In the genomic region with DNA sequence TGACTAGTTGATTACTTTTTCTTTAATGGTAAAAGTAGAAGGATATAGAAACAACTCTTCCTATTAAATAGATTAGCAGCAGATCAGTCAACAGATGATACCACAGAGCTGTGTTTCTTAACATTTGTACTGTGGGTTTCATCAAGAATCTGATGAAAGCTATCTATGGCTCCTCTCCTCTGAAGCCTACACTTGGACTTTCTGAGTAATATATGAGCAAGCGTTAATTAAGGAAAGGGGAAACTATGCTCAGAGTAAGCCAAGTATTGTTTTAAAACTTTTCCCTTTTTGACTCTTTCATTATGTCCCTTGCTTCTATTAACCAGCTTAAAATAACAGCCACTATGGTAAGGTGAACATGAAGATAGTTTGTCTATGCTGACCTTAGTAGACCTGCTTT, we compare ENCODE assay signal across 18 cellular contexts. TPM values are rescaled to one million over a fixed set of nuclear protein-coding genes. Genes with fewer than 3 reads are reported as not detected.
A peak's percentile ranks its signal among the peaks of the same experiment; 100 is the strongest.
DNase-seq lines count a peak whose midpoint lies in the region; ATAC-seq, FAIRE-seq and TF ChIP-seq lines count a peak whose summit lies in the region.
"Had no signal": no experiment of that assay in that cellular context is flagged by ENCODE, and none has a peak within 500 bp of the region (broad histone marks: within the 10 kb centered on the region; RNA-seq: fewer than 3 reads in every experiment).

No MANE protein-coding gene starts in this region.

- no peaks in the 10 kb centered on the region for H3K27me3 Mint-ChIP-seq in activated naive CD4-positive, alpha-beta T cell treated with anti-CD3 and anti-CD28 coated beads for 36 hours (ENCODE audit: low read depth)
- H3K27me3 Mint-ChIP-seq in endothelial cell (ENCODE audit: unreplicated experiment) = peaks cover 1% of the 10 kb centered on the region
- H3K27me3 Mint-ChIP-seq: B cell had no signal

- no peak overlapping the region for H3K4me3 Mint-ChIP-seq in activated naive CD4-positive, alpha-beta T cell treated with anti-CD3 and anti-CD28 coated beads for 36 hours
- H3K4me3 Mint-ChIP-seq in endothelial cell (ENCODE audit: unreplicated experiment) = no peak overlapping the region
- H3K4me3 Mint-ChIP-seq: B cell had no signal

- no peak for TF ChIP-seq POLR2A in K562 (conservative IDR thresholded peaks at IDR 0.05)
- TF ChIP-seq POLR2A in GM12891 (IDR thresholded peaks at IDR 0.05; ENCODE audit: low read depth, low read length) = no peak

- peaks cover 33% of the 10 kb centered on the region for H3K36me3 ChIP-seq in K562 (ENCODE audit: control insufficient read depth, insufficient read depth, low read length)
- H3K36me3 ChIP-seq: adrenal gland had no signal

- no peak overlapping the region for H2AFZ ChIP-seq in K562 (ENCODE audit: low read depth, low read length)

- H4K20me1 ChIP-seq in K562 (replicated peaks; ENCODE audit: control insufficient read depth, insufficient read depth, low read length) = no peaks in the 10 kb centered on the region; the same call in 1 of the 2 replicates

- no peak overlapping the region for H3K27ac ChIP-seq in K562 (ENCODE audit: extremely low read depth, low read depth, low read length)
- H3K27ac ChIP-seq: adrenal gland had no signal

- H3K9ac ChIP-seq in K562 (ENCODE audit: insufficient read depth in 1 of 2, low read depth in 2 of 2, low read length in 2 of 2) = no peak overlapping the region

- no peak for TF ChIP-seq RAD21 in K562 (CRISPR knock-in tag; conservative IDR thresholded peaks at IDR 0.05 in 1 of 2, IDR thresholded peaks at IDR 0.05 in 1 of 2)

- H3K36me3 Mint-ChIP-seq in activated naive CD4-positive, alpha-beta T cell treated with anti-CD3 and anti-CD28 coated beads for 36 hours (ENCODE audit: low read depth) = peaks cover 24% of the 10 kb centered on the region
- H3K36me3 Mint-ChIP-seq in endothelial cell (ENCODE audit: low read depth, unreplicated experiment) = peaks cover 17% of the 10 kb centered on the region

- POLR2A ChIA-PET in K562 (lab: Yijun Ruan, JAX) = interaction anchor here (3.0 to 7.3 kb wide), 2 partner anchors 9 to 10 kb away, joined by 15 to 38 read pairs; partner anchors contain the start of genes ARID4B and GGPS1

- peak overlapping the region; percentile 60 for H3K27ac Mint-ChIP-seq in activated naive CD4-positive, alpha-beta T cell treated with anti-CD3 and anti-CD28 coated beads for 36 hours
- no peak overlapping the region for H3K27ac Mint-ChIP-seq in endothelial cell (ENCODE audit: unreplicated experiment)
- H3K27ac Mint-ChIP-seq: B cell had no signal

- H3K4me3 ChIP-seq in K562 = no peak overlapping the region
- H3K4me3 ChIP-seq: adrenal gland had no signal

- peak; percentile 11; the same call in 1 of the 3 replicates for ATAC-seq in K562
- ATAC-seq in stimulated activated naive CD8-positive, alpha-beta T cell treated with anti-CD3 and anti-CD28 coated beads, Interleukin-15, Interleukin-2, amounts not matched to agents 100 U/mL and 50 U/mL, for 24 hours = peak; percentile 89

- no peaks in the 10 kb centered on the region for H3K9me3 Mint-ChIP-seq in activated naive CD4-positive, alpha-beta T cell treated with anti-CD3 and anti-CD28 coated beads for 36 hours
- no peaks in the 10 kb centered on the region for H3K9me3 Mint-ChIP-seq in endothelial cell (ENCODE audit: unreplicated experiment)

- H3K9me1 ChIP-seq in K562 (ENCODE audit: control insufficient read depth, insufficient read depth, low read length) = no peaks in the 10 kb centered on the region

- H3K9me3 ChIP-seq in K562 (replicated peaks; ENCODE audit: control insufficient read depth, insufficient read depth, low read depth, low read length) = no peaks in the 10 kb centered on the region
- H3K9me3 ChIP-seq: adrenal gland had no signal

- H3K27me3 ChIP-seq in K562 (ENCODE audit: control insufficient read depth in 2 of 2, insufficient read depth in 2 of 2, low read length in 2 of 2) = no peaks in the 10 kb centered on the region
- H3K27me3 ChIP-seq: adrenal gland had no signal

- CTCF ChIA-PET in activated naive CD4-positive, alpha-beta T cell treated with anti-CD3 and anti-CD28 coated beads for 36 hours (lab: Charles Lee) = interaction anchor here (1.2 kb wide), 1 partner anchor 13 kb away, joined by 3 read pairs; no protein-coding TSS in a partner anchor
- CTCF ChIA-PET in K562 (lab: Yijun Ruan, JAX; ENCODE audit: low intra/inter-chr PET ratio) = no interaction called here

- in situ Hi-C loops in K562 (cut with MboI) = no loop called here

- TF ChIP-seq EP300 in K562 (IDR thresholded peaks at IDR 0.05; ENCODE audit: low read length) = no peak

- TF ChIP-seq CTCF in K562 (IDR thresholded peaks at IDR 0.05 in 2 of 3, conservative IDR thresholded peaks at IDR 0.05 in 1 of 3; ENCODE audit: insufficient read depth in 2 of 3, low read depth in 1 of 3, low read length in 3 of 3) = no peak
- no peak for TF ChIP-seq CTCF in endothelial cell (IDR thresholded peaks at IDR 0.05; ENCODE audit: unreplicated experiment)

- H3K79me2 ChIP-seq in K562 (ENCODE audit: control insufficient read depth, insufficient read depth, low read length) = peaks cover 95% of the 10 kb centered on the region

- WGBS in K562 (ENCODE audit: insufficient coverage, low coverage, missing lambda C conversion rate) = 47% methylated on average over 1 of the region's 1 CpG

- intact Hi-C loops in activated naive CD4-positive, alpha-beta T cell treated with anti-CD3 and anti-CD28 coated beads for 36 hours (cut with micrococcal nuclease) = loop anchor here (1.0 kb wide), 1 partner anchor 11 kb away; the partner anchor contains the start of genes ARID4B and GGPS1
- intact Hi-C loops in K562 (cut with micrococcal nuclease) = no loop called here

- DNase-seq in activated naive CD4-positive, alpha-beta T cell treated with anti-CD3 and anti-CD28 coated beads for 36 hours = no peak
- no peak for DNase-seq in activated naive CD4-positive, alpha-beta T cell treated with Interleukin-2 at 50 U/mL for 16 hours
- DNase-seq in MV-4-11 (lab: John Stamatoyannopoulos, UW) = peak; percentile 60
- DNase-seq in K562 (ENCODE audit: extremely low read depth in 1 of 4, low spot score in 3 of 4) = no peak
- DNase-seq in stimulated activated naive CD8-positive, alpha-beta T cell treated with anti-CD3 and anti-CD28 coated beads, Interleukin-15, Interleukin-2, amounts not matched to agents 100 U/mL and 50 U/mL, for 24 hours = no peak
- DNase-seq in cortex of kidney (lab: John Stamatoyannopoulos, UW) = no peak
- DNase-seq in GM12891 (ENCODE audit: insufficient read length, low spot score) = no peak
- DNase-seq in endothelial cell (ENCODE audit: low spot score) = no peak
- DNase-seq: adrenal gland; HCEC 1CT; NCI-H1105 treated with DMSO at 0.1 percent for 48 hours; NCI-H524; retina; SHP77; stimulated activated CD4-positive, alpha-beta T cell treated with anti-CD3 and anti-CD28 coated beads, Interleukin-4, amount 100 ng/mL, for 24 hours; stimulated activated naive CD4-positive, alpha-beta T cell treated with Interleukin-2 at 50 U/mL for 16 hours had no signal

- peaks cover 75% of the 10 kb centered on the region for H3K4me1 Mint-ChIP-seq in activated naive CD4-positive, alpha-beta T cell treated with anti-CD3 and anti-CD28 coated beads for 36 hours (ENCODE audit: low read depth)
- peaks cover under 1% of the 10 kb centered on the region for H3K4me1 Mint-ChIP-seq in endothelial cell (ENCODE audit: unreplicated experiment)

- FAIRE-seq in K562 (lab: Jason Lieb, UNC) (no peak), GM12891 (lab: Jason Lieb, UNC) (no peak)
- FAIRE-seq: keratinocyte had no signal

- peaks cover 3 to 4% of the 10 kb centered on the region in 2 experiments; a peak in 3 of 5 replicates for H3K4me1 ChIP-seq in K562 (replicated peaks in 1 of 2; ENCODE audit: control insufficient read depth in 2 of 2, insufficient read depth in 2 of 2, low read length in 2 of 2)

- BruUV-seq in K562 (replicated peaks; lab: Mats Ljungman, UMichigan) = no TSS peak

- no peak overlapping the region for H3K4me2 ChIP-seq in K562 (ENCODE audit: insufficient read depth, low read length)

RNA-seq across cellular contexts. Expression of gene ARID4B, which starts 10.8 kb away (rescaled TPM):
- 10 to 100 TPM; 39.9 to 43.8 TPM for total RNA-seq in activated naive CD4-positive, alpha-beta T cell treated with anti-CD3 and anti-CD28 coated beads for 36 hours
- total RNA-seq in K562 (2011; cell fraction: chromatin; rRNA removed; ENCODE audit: low replicate concordance) = 87.6 and 197 TPM in 2 replicates
- 58.9 and 75.1 TPM in 2 replicates for total RNA-seq in K562 (2011; cell fraction: nucleolus; rRNA removed)
- 72.0 and 86.5 TPM in 2 replicates for total RNA-seq in K562 (2011; cell fraction: nucleoplasm; rRNA removed)
- total RNA-seq in K562 (2014; rRNA removed) (23.6 and 37.2 TPM in 2 replicates), K562 (2014; rRNA removed; fragmentation: Illumina TruSeq; extraction: Trizol) (37.9 and 42.9 TPM in 2 replicates), K562 (2015; rRNA removed; fragmentation: Illumina TruSeq; extraction: Trizol) (33.3 and 38.9 TPM in 2 replicates), K562 (2021) (24.2 and 24.4 TPM in 2 replicates), endothelial cell (ENCODE audit: unreplicated experiment) (48.2 TPM)
- polyA plus RNA-seq in K562 (2011; rRNA removed) (12.3 and 17.7 TPM in 2 replicates), K562 (2014; fragmentation: Illumina TruSeq; extraction: Trizol) (16.9 and 18.5 TPM in 2 replicates), K562 (2014; fragmentation: Nextera tagmentation; extraction: Ambion mirVana) (10 to 100 TPM in 1 of 2 experiments, 1 to 10 TPM in 1; 8.4 to 11.8 TPM), K562 (2014; rRNA removed) (13.1 and 14.3 TPM in 2 replicates)
- polyA plus RNA-seq in K562 (2011; cell fraction: cytosol; rRNA removed) = 2.4 and 4.6 TPM in 2 replicates
- 22.1 and 25.6 TPM in 2 replicates for polyA plus RNA-seq in K562 (2011; cell fraction: nucleus; rRNA removed)
- 12.7 and 14.0 TPM in 2 replicates for polyA plus RNA-seq in K562 (2012)
- polyA minus RNA-seq in K562 (2011; rRNA and poly(A)+ RNA removed) = 50.5 and 54.9 TPM in 2 replicates
- polyA minus RNA-seq in K562 (2011; cell fraction: cytosol; rRNA and poly(A)+ RNA removed) = 16.7 and 29.3 TPM in 2 replicates
- polyA minus RNA-seq in K562 (2011; cell fraction: nucleus; rRNA and poly(A)+ RNA removed) = 34.6 and 80.0 TPM in 2 replicates
- 17.9 TPM for polyA plus RNA-seq in GM12891 (2012; ENCODE audit: low read depth, missing spikeins)

RNA-seq across cellular contexts. Expression of gene GGPS1, which starts 11.2 kb away (rescaled TPM):
- 10 to 100 TPM; 35.3 to 36.9 TPM for total RNA-seq in activated naive CD4-positive, alpha-beta T cell treated with anti-CD3 and anti-CD28 coated beads for 36 hours
- 7.8 and 28.4 TPM in 2 replicates for total RNA-seq in K562 (2011; cell fraction: chromatin; rRNA removed; ENCODE audit: low replicate concordance)
- 5.3 and 8.7 TPM in 2 replicates for total RNA-seq in K562 (2011; cell fraction: nucleolus; rRNA removed)
- total RNA-seq in K562 (2011; cell fraction: nucleoplasm; rRNA removed) = 15.0 and 24.5 TPM in 2 replicates
- total RNA-seq in K562 (2014; rRNA removed) (18.8 and 29.7 TPM in 2 replicates), K562 (2014; rRNA removed; fragmentation: Illumina TruSeq; extraction: Trizol) (50.3 and 66.8 TPM in 2 replicates), K562 (2015; rRNA removed; fragmentation: Illumina TruSeq; extraction: Trizol) (35.6 and 36.7 TPM in 2 replicates), K562 (2021) (56.3 and 59.1 TPM in 2 replicates), endothelial cell (ENCODE audit: unreplicated experiment) (40.4 TPM)
- polyA plus RNA-seq in K562 (2011; rRNA removed) (79.2 and 98.2 TPM in 2 replicates), K562 (2014; fragmentation: Illumina TruSeq; extraction: Trizol) (70.4 and 72.1 TPM in 2 replicates), K562 (2014; fragmentation: Nextera tagmentation; extraction: Ambion mirVana) (100 to 1,000 TPM in 1 of 2 experiments, 10 to 100 TPM in 1; 97.8 to 104 TPM), K562 (2014; rRNA removed) (45.5 and 47.2 TPM in 2 replicates)
- polyA plus RNA-seq in K562 (2011; cell fraction: cytosol; rRNA removed) = 25.8 and 49.3 TPM in 2 replicates
- polyA plus RNA-seq in K562 (2011; cell fraction: nucleus; rRNA removed) = 17.2 and 24.5 TPM in 2 replicates
- 39.7 and 48.5 TPM in 2 replicates for polyA plus RNA-seq in K562 (2012)
- polyA minus RNA-seq in K562 (2011; rRNA and poly(A)+ RNA removed) = 53.9 and 65.6 TPM in 2 replicates
- polyA minus RNA-seq in K562 (2011; cell fraction: cytosol; rRNA and poly(A)+ RNA removed) = 21.8 and 24.4 TPM in 2 replicates
- polyA minus RNA-seq in K562 (2011; cell fraction: nucleus; rRNA and poly(A)+ RNA removed) = 6.7 and 18.1 TPM in 2 replicates
- polyA plus RNA-seq in GM12891 (2012; ENCODE audit: low read depth, missing spikeins) = 13.6 TPM

RNA-seq across cellular contexts. Expression of gene TBCE, which starts 50.0 kb away (rescaled TPM):
- 10 to 100 TPM; 18.8 to 22.1 TPM for total RNA-seq in activated naive CD4-positive, alpha-beta T cell treated with anti-CD3 and anti-CD28 coated beads for 36 hours
- total RNA-seq in K562 (2011; cell fraction: chromatin; rRNA removed; ENCODE audit: low replicate concordance) = 145 and 291 TPM in 2 replicates
- 78.7 and 90.9 TPM in 2 replicates for total RNA-seq in K562 (2011; cell fraction: nucleolus; rRNA removed)
- total RNA-seq in K562 (2011; cell fraction: nucleoplasm; rRNA removed) = 144 and 194 TPM in 2 replicates
- total RNA-seq in K562 (2014; rRNA removed) (60.0 and 63.6 TPM in 2 replicates), K562 (2014; rRNA removed; fragmentation: Illumina TruSeq; extraction: Trizol) (92.1 and 99.9 TPM in 2 replicates), K562 (2015; rRNA removed; fragmentation: Illumina TruSeq; extraction: Trizol) (78.3 and 87.9 TPM in 2 replicates), K562 (2021) (52.6 and 65.2 TPM in 2 replicates), endothelial cell (ENCODE audit: unreplicated experiment) (24.7 TPM)
- polyA plus RNA-seq in K562 (2011; rRNA removed) (61.7 and 87.9 TPM in 2 replicates), K562 (2014; fragmentation: Illumina TruSeq; extraction: Trizol) (68.8 and 81.8 TPM in 2 replicates), K562 (2014; fragmentation: Nextera tagmentation; extraction: Ambion mirVana) (10 to 100 TPM; 59.0 to 89.8 TPM), K562 (2014; rRNA removed) (79.5 and 82.1 TPM in 2 replicates)
- 20.2 and 36.7 TPM in 2 replicates for polyA plus RNA-seq in K562 (2011; cell fraction: cytosol; rRNA removed)
- 52.8 and 66.0 TPM in 2 replicates for polyA plus RNA-seq in K562 (2011; cell fraction: nucleus; rRNA removed)
- polyA plus RNA-seq in K562 (2012) = 45.4 and 64.8 TPM in 2 replicates
- polyA minus RNA-seq in K562 (2011; rRNA and poly(A)+ RNA removed) = 77.0 and 80.4 TPM in 2 replicates
- polyA minus RNA-seq in K562 (2011; cell fraction: cytosol; rRNA and poly(A)+ RNA removed) = 15.1 and 27.1 TPM in 2 replicates
- 46.2 and 58.9 TPM in 2 replicates for polyA minus RNA-seq in K562 (2011; cell fraction: nucleus; rRNA and poly(A)+ RNA removed)
- 20.0 TPM for polyA plus RNA-seq in GM12891 (2012; ENCODE audit: low read depth, missing spikeins)
